8 cellular contexts compared by ENCODE assay signal in genomic region chr1:21573971-21574458, GRCh38.
DNase-seq lines count a peak whose midpoint lies in the region; ATAC-seq and TF ChIP-seq lines count a peak whose summit lies in the region.

No MANE protein-coding gene starts in this region.

- no peak for TF ChIP-seq EP300 in esophagus muscularis mucosa (IDR thresholded peaks at IDR 0.05)

- no peak for TF ChIP-seq POLR2A in esophagus muscularis mucosa (IDR thresholded peaks at IDR 0.05; ENCODE audit: low read depth)

- 10% methylated on average over 7 of the region's 11 CpGs for WGBS in esophagus muscularis mucosa

- no peak overlapping the region for H3K4me3 Mint-ChIP-seq in naive B cell

- TF ChIP-seq CTCF in GM10248 (IDR thresholded peaks at IDR 0.05; ENCODE audit: control extremely low read depth, extremely low read depth, low read depth, missing control alignments) (peak; percentile 26), esophagus muscularis mucosa (IDR thresholded peaks at IDR 0.05) (peak; percentile 53 to 78 (median 59))

- no peak overlapping the region for H3K4me3 ChIP-seq in esophagus muscularis mucosa

- CTCF ChIA-PET in GM10248 (lab: Yijun Ruan, JAX): interaction anchor here (0.9 to 1.3 kb wide), 2 partner anchors 9 to 342 kb away, joined by 3 read pairs; no protein-coding TSS in a partner anchor

- H3K27ac Mint-ChIP-seq in naive B cell: no peak overlapping the region

- H3K27me3 Mint-ChIP-seq in naive B cell: peaks cover 6 to 47% (median 37%) of the 10 kb centered on the region in 3 donors

- peak; percentile 47 for DNase-seq in GM10248 (ENCODE audit: extremely low spot score)
- DNase-seq in NCI-H1092 treated with DMSO at 0.1 percent for 48 hours (lab: John Stamatoyannopoulos, UW): peak; percentile 96
- DNase-seq in SK-N-DZ (ENCODE audit: low spot score): peak; percentile 60
- no peak for DNase-seq in esophagus muscularis mucosa (ENCODE audit: extremely low spot score)
- peak; percentile 19 for DNase-seq in naive B cell
- DNase-seq in NCI-H1048 (lab: John Stamatoyannopoulos, UW): no peak

- H3K36me3 ChIP-seq in esophagus muscularis mucosa: no peaks in the 10 kb centered on the region

- H3K9me3 Mint-ChIP-seq in naive B cell: peaks cover 0 to 4% (median 0%) of the 10 kb centered on the region in 7 donors

- peak overlapping the region; percentile 78 to 87 (median 82) for H3K27ac ChIP-seq in esophagus muscularis mucosa (replicated peaks in 1 of 4)

- peaks cover 0 to 11% (median 0%) of the 10 kb centered on the region in 3 donors for H3K4me1 Mint-ChIP-seq in naive B cell

- H3K4me1 ChIP-seq in esophagus muscularis mucosa: peaks cover 21 to 26% (median 22%) of the 10 kb centered on the region in 4 donors

- POLR2A ChIA-PET in GM10248 (lab: Yijun Ruan, JAX): no interaction called here

- H3K9me3 ChIP-seq in esophagus muscularis mucosa: peaks cover 0 to 5% (median 0%) of the 10 kb centered on the region in 4 donors

- intact Hi-C loops in esophagus muscularis mucosa (cut with DNase I): loop anchor here (2.0 to 5.0 kb wide), 2 partner anchors 63 to 202 kb away; no protein-coding TSS in a partner anchor

- peak in 1 of 2 donors; percentile 49 for ATAC-seq in naive B cell (ENCODE audit: low read depth in 2 of 2)
- ATAC-seq in GM21526 (IDR thresholded peaks at IDR 0.05; ENCODE audit: low FRiP score, unreplicated experiment): no peak
- ATAC-seq in HG02970 (IDR thresholded peaks at IDR 0.05; ENCODE audit: low FRiP score, unreplicated experiment): no peak

- H3K36me3 Mint-ChIP-seq in naive B cell: no peaks in the 10 kb centered on the region

- no peaks in the 10 kb centered on the region for H3K27me3 ChIP-seq in esophagus muscularis mucosa

Comparison
In these comparisons a context has a peak if more than half of its experiments do, and no peak if none do; other contexts are left out.
1. DNase-seq: peak in GM10248 (single experiment), NCI-H1092 treated with DMSO at 0.1 percent for 48 hours (single experiment), SK-N-DZ (single experiment) and naive B cell (single experiment); none in esophagus muscularis mucosa (single experiment) and NCI-H1048 (single experiment).